8 cellular contexts compared by ENCODE assay signal in genomic region chr11:118928870-118929495, GRCh38. TPM values are rescaled to one million over a fixed set of nuclear protein-coding genes. Genes with fewer than 3 reads are reported as not detected.
DNase-seq lines count a peak whose midpoint lies in the region; ATAC-seq and TF ChIP-seq lines count a peak whose summit lies in the region.

No MANE protein-coding gene starts in this region.

- H3K9me3 Mint-ChIP-seq in neural crest cell, result no peaks in the 10 kb centered on the region

- intact Hi-C loops in A673 (cut with micrococcal nuclease; ENCODE audit: unreplicated experiment), result loop anchor here (1.0 to 5.0 kb wide), 3 partner anchors 22 to 173 kb away; partner anchors contain the start of genes DDX6 and DPAGT1

- peak overlapping the region; percentile 89 for H3K27ac Mint-ChIP-seq in neural crest cell (ENCODE audit: unreplicated experiment)

- no TSS peak for BruUV-seq in A673 (replicated peaks; lab: Mats Ljungman, UMichigan)

- peaks cover 55% of the 10 kb centered on the region for H3K4me1 Mint-ChIP-seq in neural crest cell

- H3K27me3 ChIP-seq in A673 (replicated peaks; ENCODE audit: insufficient read depth, low read depth, low read length, poor library complexity), result no peaks in the 10 kb centered on the region

- CTCF ChIA-PET in A673 (lab: Charles Lee), result interaction anchor here (0.5 to 3.7 kb wide), 5 partner anchors 15 to 486 kb away, joined by 3 to 49 read pairs (median 6); partner anchors contain the start of gene DDX6

- POLR2A ChIA-PET in A673 (lab: Charles Lee; ENCODE audit: low non-redundant PET), result no interaction called here

- DNase-seq in A673 (ENCODE audit: low spot score) (peak; percentile 88), GF-D8 (lab: John Stamatoyannopoulos, UW) (peak; percentile 84), NCI-H2196 (lab: John Stamatoyannopoulos, UW; ENCODE audit: unreplicated experiment) (peak; percentile 60), fibroblast of peridontal ligament (ENCODE audit: extremely low read depth) (peak; percentile 43), neural crest cell (ENCODE audit: low read depth, low spot score) (no peak)
- DNase-seq in activated CD8-positive, alpha-beta memory T cell treated with anti-CD3 and anti-CD28 coated beads, Interleukin-2, amount 50 U/mL, for 48 hours, result peak; percentile 83

- ATAC-seq in GM21423 (IDR thresholded peaks at IDR 0.05; ENCODE audit: unreplicated experiment), result no peak
- no peak for ATAC-seq in HG02870 (IDR thresholded peaks at IDR 0.05; ENCODE audit: unreplicated experiment)

- peaks cover 26% of the 10 kb centered on the region for H3K4me1 ChIP-seq in A673 (ENCODE audit: insufficient read depth, low read length, poor library complexity, severe bottlenecking)

- peak overlapping the region; percentile 60 for H3K27ac ChIP-seq in A673 (ENCODE audit: low read depth, low read length, poor library complexity, severe bottlenecking)

- no peaks in the 10 kb centered on the region for H3K9me3 ChIP-seq in A673 (ENCODE audit: low read depth, low read length, poor library complexity, severe bottlenecking)

- H3K27me3 Mint-ChIP-seq in neural crest cell (ENCODE audit: low read depth), result peaks cover 13% of the 10 kb centered on the region

- H3K36me3 ChIP-seq in A673 (ENCODE audit: insufficient read depth, low read length, poor library complexity, severe bottlenecking), result no peaks in the 10 kb centered on the region

- TF ChIP-seq CTCF in A673 (conservative IDR thresholded peaks at IDR 0.05; ENCODE audit: low read depth, low read length) (0 out of 2 replicates have a peak, but pooled peaks have one; percentile 13), neural crest cell (conservative IDR thresholded peaks at IDR 0.05) (peak; percentile 38)

- no peaks in the 10 kb centered on the region for H3K36me3 Mint-ChIP-seq in neural crest cell (ENCODE audit: low read depth)

- peak overlapping the region; percentile 99 for H3K4me3 Mint-ChIP-seq in neural crest cell

- H3K4me3 ChIP-seq in A673 (ENCODE audit: low read depth, low read length, poor library complexity, severe bottlenecking), result peak overlapping the region; percentile 70

RNA-seq across cellular contexts. Expression of gene BCL9L, which starts 3.3 kb away (rescaled TPM):
- total RNA-seq in A673 (2021), result 49.9 and 64.0 TPM in 2 replicates
- total RNA-seq in neural crest cell, result 19.2 and 21.2 TPM in 2 replicates

RNA-seq across cellular contexts. Expression of gene UPK2, which starts 27.1 kb away (rescaled TPM):
- total RNA-seq in A673 (2021) (not detected in 2 replicates), neural crest cell (not detected in 2 replicates)

RNA-seq across cellular contexts. Expression of gene FOXR1, which starts 42.6 kb away (rescaled TPM):
- total RNA-seq in A673 (2021) (not detected in 2 replicates), neural crest cell (not detected in 2 replicates)

RNA-seq across cellular contexts. Expression of gene CXCR5, which starts 45.3 kb away (rescaled TPM):
- total RNA-seq in A673 (2021), result not detected in 2 replicates
- not detected in 2 replicates for total RNA-seq in neural crest cell
